ENCODE assay signal across 26 cellular contexts in genomic region chr14:93943930-93944329, GRCh38. TPM values are rescaled to one million over a fixed set of nuclear protein-coding genes. Genes with fewer than 3 reads are reported as not detected.
"Had no signal": no experiment of that assay in that cellular context is flagged by ENCODE, and none has a peak within 500 bp of the region (broad histone marks: within the 10 kb centered on the region; RNA-seq: fewer than 3 reads in every experiment).

No MANE protein-coding gene starts in this region.

- DNase-seq: activated CD4-positive, alpha-beta memory T cell treated with anti-CD3 and anti-CD28 coated beads, Interleukin-2, amount 10 ng/mL, durations not matched to agents 7 days and 5 days; activated CD4-positive, alpha-beta T cell treated with anti-CD3 and anti-CD28 coated beads for 48 hours; activated CD4-positive, CD25-positive, alpha-beta regulatory T cell; activated CD8-positive, alpha-beta memory T cell treated with anti-CD3 and anti-CD28 coated beads, Interleukin-2, amount 10 ng/mL, durations not matched to agents 7 days and 5 days; activated effector memory CD4-positive, alpha-beta T cell treated with anti-CD3 and anti-CD28 coated beads, Interleukin-2, amount 50 U/mL, for 16 hours; activated T-cell treated with anti-CD3 and anti-CD28 coated beads, Interleukin-2, amount 50 U/mL, for 1 hour; dermis blood vessel endothelial cell; effector memory CD4-positive, alpha-beta T cell; esophagus squamous epithelium; hypothalamus; mammary epithelial cell; naive B cell; stimulated activated naive CD4-positive, alpha-beta T cell; T1000; thyroid gland had no signal

- H3K9me3 ChIP-seq: esophagus squamous epithelium, prostate gland, SJSA1, thyroid gland had no signal

- H3K4me3 Mint-ChIP-seq: activated CD4-positive, alpha-beta memory T cell treated with anti-CD3 and anti-CD28 coated beads, Interleukin-2, amount 10 ng/mL, durations not matched to agents 7 days and 5 days; activated CD8-positive, alpha-beta memory T cell treated with anti-CD3 and anti-CD28 coated beads, Interleukin-2, amount 10 ng/mL, durations not matched to agents 7 days and 5 days; activated naive CD4-positive, alpha-beta T cell treated with anti-CD3 and anti-CD28 coated beads, Interleukin-2, amount 50 U/mL, for 24 hours; naive B cell had no signal

- H3K27me3 ChIP-seq: SJSA1, thyroid gland had no signal

- H3K9me3 Mint-ChIP-seq: activated CD4-positive, alpha-beta memory T cell treated with anti-CD3 and anti-CD28 coated beads, Interleukin-2, amount 10 ng/mL, durations not matched to agents 7 days and 5 days; activated naive CD4-positive, alpha-beta T cell treated with anti-CD3 and anti-CD28 coated beads, Interleukin-2, amount 50 U/mL, for 24 hours; naive B cell had no signal

- H3K27ac ChIP-seq: prostate gland, SJSA1, thyroid gland had no signal

- H3K27ac Mint-ChIP-seq: activated CD4-positive, alpha-beta memory T cell treated with anti-CD3 and anti-CD28 coated beads, Interleukin-2, amount 10 ng/mL, durations not matched to agents 7 days and 5 days; activated CD8-positive, alpha-beta memory T cell treated with anti-CD3 and anti-CD28 coated beads, Interleukin-2, amount 10 ng/mL, durations not matched to agents 7 days and 5 days; activated naive CD4-positive, alpha-beta T cell treated with anti-CD3 and anti-CD28 coated beads, Interleukin-2, amount 50 U/mL, for 24 hours had no signal

- H3K4me1 ChIP-seq: prostate gland had no signal

- ATAC-seq: activated CD8-positive, alpha-beta memory T cell treated with anti-CD3 and anti-CD28 coated beads, Interleukin-2, amount 10 ng/mL, durations not matched to agents 7 days and 5 days; left lobe of liver; sciatic nerve had no signal

- H3K27me3 Mint-ChIP-seq: activated CD4-positive, alpha-beta memory T cell treated with anti-CD3 and anti-CD28 coated beads, Interleukin-2, amount 10 ng/mL, durations not matched to agents 7 days and 5 days; activated CD8-positive, alpha-beta memory T cell treated with anti-CD3 and anti-CD28 coated beads, Interleukin-2, amount 10 ng/mL, durations not matched to agents 7 days and 5 days had no signal

- H3K36me3 Mint-ChIP-seq: activated naive CD4-positive, alpha-beta T cell treated with anti-CD3 and anti-CD28 coated beads, Interleukin-2, amount 50 U/mL, for 24 hours had no signal

- H3K4me3 ChIP-seq: esophagus squamous epithelium, prostate gland, SJSA1, thyroid gland had no signal

- H3K36me3 ChIP-seq: esophagus squamous epithelium, prostate gland, thyroid gland had no signal

RNA-seq across cellular contexts. Expression of gene FAM181A, which starts 16.8 kb away (rescaled TPM):
- total RNA-seq: activated CD4-positive, alpha-beta memory T cell treated with anti-CD3 and anti-CD28 coated beads, Interleukin-2, amount 10 ng/mL, durations not matched to agents 7 days and 5 days; activated CD8-positive, alpha-beta memory T cell treated with anti-CD3 and anti-CD28 coated beads, Interleukin-2, amount 10 ng/mL, durations not matched to agents 7 days and 5 days; dermis blood vessel endothelial cell; endothelial cell of umbilical vein; esophagus squamous epithelium; glomerular endothelial cell; left lobe of liver; osteocyte; sciatic nerve; SJSA1; subcutaneous adipose tissue; ureter had no signal
- polyA plus RNA-seq: endothelial cell of umbilical vein had no signal

RNA-seq across cellular contexts. Expression of gene ASB2, which starts 32.4 kb away (rescaled TPM):
- total RNA-seq: dermis blood vessel endothelial cell, endothelial cell of umbilical vein had no signal
- polyA plus RNA-seq: endothelial cell of umbilical vein had no signal

RNA-seq across cellular contexts. Expression of gene CCDC197, which starts 53.2 kb away (rescaled TPM):
- total RNA-seq: dermis blood vessel endothelial cell, endothelial cell of umbilical vein, esophagus squamous epithelium, glomerular endothelial cell, left lobe of liver, mammary epithelial cell, osteocyte, prostate gland, sciatic nerve, SJSA1, subcutaneous adipose tissue, thyroid gland, ureter had no signal
- polyA plus RNA-seq: endothelial cell of umbilical vein, keratinocyte, mammary epithelial cell had no signal
